ENCODE assay signal across 24 cellular contexts in genomic region chr9:108691614-108692013, GRCh38.
DNase-seq lines count a peak whose midpoint lies in the region; ATAC-seq and TF ChIP-seq lines count a peak whose summit lies in the region.
"Had no signal": no experiment of that assay in that cellular context is flagged by ENCODE, and none has a peak within 500 bp of the region (broad histone marks: within the 10 kb centered on the region; RNA-seq: fewer than 3 reads in every experiment).

No MANE protein-coding gene starts in this region.

- peak overlapping the region; percentile 19 for H2AFZ ChIP-seq in HCT116 (ENCODE audit: low read depth, low read length, poor library complexity, severe bottlenecking)
- H2AFZ ChIP-seq: GM23338, parathyroid adenoma had no signal

- no peaks in the 10 kb centered on the region for H3K9me2 ChIP-seq in HCT116 (ENCODE audit: insufficient read depth)

- H3K27me3 ChIP-seq in HCT116 (ENCODE audit: insufficient read depth, low read length) (no peaks in the 10 kb centered on the region), Peyer's patch (no peaks in the 10 kb centered on the region), left lung (no peaks in the 10 kb centered on the region)

- TF ChIP-seq CTCF in HCT116 (IDR thresholded peaks at IDR 0.05 in 2 of 3, conservative IDR thresholded peaks at IDR 0.05 in 1 of 3; ENCODE audit: borderline replicate concordance in 1 of 3, insufficient read depth in 1 of 3, low read depth in 2 of 3, low read length in 2 of 3) (no peak), Peyer's patch (IDR thresholded peaks at IDR 0.05) (no peak), osteocyte (IDR thresholded peaks at IDR 0.05) (no peak), left lung (IDR thresholded peaks at IDR 0.05) (no peak)

- DNase-seq in HCT116 (ENCODE audit: low read depth, low spot score) (peak; percentile 84), Peyer's patch (peak in 2 of 3 donors; percentile 74 to 78), osteocyte (ENCODE audit: extremely low spot score, unreplicated experiment) (peak; percentile 32), NCI-H69 (lab: John Stamatoyannopoulos, UW) (no peak), left lung (no peak)
- DNase-seq in effector CD8-positive, alpha-beta T cell (lab: John Stamatoyannopoulos, UW): no peak
- DNase-seq: activated CD4-positive, alpha-beta T cell treated with anti-CD3 and anti-CD28 coated beads for 4 hours; activated CD8-positive, alpha-beta memory T cell treated with anti-CD3 and anti-CD28 coated beads, Interleukin-2, amount 10 ng/mL, durations not matched to agents 7 days and 5 days; kidney glomerular epithelial cell; NCI-H1092 treated with DMSO at 0.1 percent for 48 hours; NCI-H2107; NCI-H524; Right ventricle myocardium superior had no signal

- RAD21 ChIA-PET in HCT116 (lab: Charles Lee; ENCODE audit: low non-redundant PET in 1 of 2, low total read pairs in 2 of 2, uncharacterized antibody in 2 of 2, unreplicated experiment in 2 of 2): no interaction called here

- no peak overlapping the region for H3K27ac Mint-ChIP-seq in osteocyte (ENCODE audit: unreplicated experiment)
- H3K27ac Mint-ChIP-seq: activated CD8-positive, alpha-beta memory T cell treated with anti-CD3 and anti-CD28 coated beads, Interleukin-2, amount 10 ng/mL, durations not matched to agents 7 days and 5 days; activated naive CD8-positive, alpha-beta T cell; activated T-helper 1 cell treated with anti-CD3 and anti-CD28 coated beads, Interleukin-12 subunit alpha, Interleukin-12 subunit beta, Interleukin-2, Interleukin-4 antibody, amounts not matched to agents 30 ng/mL and 10 ng/mL and 1 ng/mL, durations not matched to agents 14 hours and 24 hours and 36 hours; GM23338; natural killer cell treated with Interleukin-12 subunit alpha and Interleukin-12 subunit beta and Interleukin-15 and Interleukin-18, amount 100 ng/mL, for 72 hours; stimulated activated memory B cell treated with anti-CD40 and anti-IgM and Interleukin-4, amounts not matched to agents 10 μg/mL and 1 μg/mL and 100 μg/mL, for 72 hours had no signal

- H3K9me3 Mint-ChIP-seq in osteocyte (ENCODE audit: unreplicated experiment): peaks cover 18% of the 10 kb centered on the region

- H3K4me1 Mint-ChIP-seq in osteocyte (ENCODE audit: unreplicated experiment): no peaks in the 10 kb centered on the region
- H3K4me1 Mint-ChIP-seq: activated CD8-positive, alpha-beta memory T cell treated with anti-CD3 and anti-CD28 coated beads, Interleukin-2, amount 10 ng/mL, durations not matched to agents 7 days and 5 days; GM23338; stimulated activated memory B cell treated with anti-CD40 and anti-IgM and Interleukin-4, amounts not matched to agents 10 μg/mL and 1 μg/mL and 100 μg/mL, for 72 hours had no signal

- CTCF ChIA-PET in HCT116 (lab: Charles Lee): no interaction called here

- no peak overlapping the region for H3K4me3 Mint-ChIP-seq in osteocyte (ENCODE audit: unreplicated experiment)
- H3K4me3 Mint-ChIP-seq: activated CD8-positive, alpha-beta memory T cell treated with anti-CD3 and anti-CD28 coated beads, Interleukin-2, amount 10 ng/mL, durations not matched to agents 7 days and 5 days; activated naive CD8-positive, alpha-beta T cell; activated T-helper 1 cell treated with anti-CD3 and anti-CD28 coated beads, Interleukin-12 subunit alpha, Interleukin-12 subunit beta, Interleukin-2, Interleukin-4 antibody, amounts not matched to agents 30 ng/mL and 10 ng/mL and 1 ng/mL, durations not matched to agents 14 hours and 24 hours and 36 hours; GM23338; natural killer cell treated with Interleukin-12 subunit alpha and Interleukin-12 subunit beta and Interleukin-15 and Interleukin-18, amount 100 ng/mL, for 72 hours; stimulated activated memory B cell treated with anti-CD40 and anti-IgM and Interleukin-4, amounts not matched to agents 10 μg/mL and 1 μg/mL and 100 μg/mL, for 72 hours had no signal

- no peak overlapping the region for H3K9ac ChIP-seq in HCT116 (ENCODE audit: low read length)
- H3K9ac ChIP-seq: parathyroid adenoma had no signal

- H3K27me3 Mint-ChIP-seq in osteocyte (ENCODE audit: unreplicated experiment): peaks cover 26% of the 10 kb centered on the region
- H3K27me3 Mint-ChIP-seq: activated CD8-positive, alpha-beta memory T cell treated with anti-CD3 and anti-CD28 coated beads, Interleukin-2, amount 10 ng/mL, durations not matched to agents 7 days and 5 days; natural killer cell treated with Interleukin-12 subunit alpha and Interleukin-12 subunit beta and Interleukin-15 and Interleukin-18, amount 100 ng/mL, for 72 hours; stimulated activated memory B cell treated with anti-CD40 and anti-IgM and Interleukin-4, amounts not matched to agents 10 μg/mL and 1 μg/mL and 100 μg/mL, for 72 hours had no signal

- BruUV-seq in HCT116 (replicated peaks; lab: Mats Ljungman, UMichigan): no TSS peak

- H3K36me3 ChIP-seq in HCT116 (ENCODE audit: control insufficient read depth in 1 of 2, insufficient read depth in 2 of 2, low read length in 2 of 2) (no peaks in the 10 kb centered on the region), Peyer's patch (no peaks in the 10 kb centered on the region), left lung (no peaks in the 10 kb centered on the region)
- H3K36me3 ChIP-seq: thoracic aorta had no signal

- H3K9me3 ChIP-seq in HCT116 (ENCODE audit: control insufficient read depth in 1 of 2, insufficient read depth in 1 of 2, low read depth in 1 of 2, low read length in 2 of 2): no peaks in the 10 kb centered on the region; a peak in 1 of 4 replicates
- peaks cover 0 to 3% (median 0%) of the 10 kb centered on the region in 4 donors for H3K9me3 ChIP-seq in Peyer's patch
- H3K9me3 ChIP-seq in left lung: peaks cover 0 to 32% of the 10 kb centered on the region in 2 donors

- peak overlapping the region; percentile 57 for H3K4me2 ChIP-seq in HCT116 (ENCODE audit: low read length)
- H3K4me2 ChIP-seq: GM23338 had no signal

- intact Hi-C loops in HCT116 (cut with micrococcal nuclease) (no loop called here), left lung (cut with DNase I) (no loop called here)

- TF ChIP-seq POLR2A in HCT116 (IDR thresholded peaks at IDR 0.05; ENCODE audit: borderline replicate concordance, extremely low read depth, insufficient read depth, insufficient read length) (no peak), Peyer's patch (IDR thresholded peaks at IDR 0.05) (no peak)

- H3K27ac ChIP-seq in HCT116 (ENCODE audit: low read depth, low read length): no peak overlapping the region
- H3K27ac ChIP-seq in Peyer's patch: no peak overlapping the region
- H3K27ac ChIP-seq in left lung: no peak overlapping the region
- H3K27ac ChIP-seq: C4-2B, parathyroid adenoma, thoracic aorta had no signal

- no peaks in the 10 kb centered on the region for H3K79me2 ChIP-seq in HCT116 (ENCODE audit: insufficient read depth, low read length)
- H3K79me2 ChIP-seq: parathyroid adenoma had no signal

- no peak for TF ChIP-seq RAD21 in HCT116 (IDR thresholded peaks at IDR 0.05; ENCODE audit: low read depth)

- peaks cover 3 to 16% of the 10 kb centered on the region in 2 experiments; a peak in 3 of 4 replicates for H3K4me1 ChIP-seq in HCT116 (ENCODE audit: control insufficient read depth in 1 of 2, insufficient read depth in 2 of 2, low read length in 2 of 2)
- H3K4me1 ChIP-seq in Peyer's patch: no peaks in the 10 kb centered on the region
- H3K4me1 ChIP-seq in left lung: no peaks in the 10 kb centered on the region
- H3K4me1 ChIP-seq: parathyroid adenoma had no signal

- ATAC-seq in HCT116 (peak; percentile 97), esophagus mucosa (peak; percentile 88), left lung (no peak), GM21390 (IDR thresholded peaks at IDR 0.05; ENCODE audit: unreplicated experiment) (no peak)
- ATAC-seq: activated CD8-positive, alpha-beta memory T cell treated with anti-CD3 and anti-CD28 coated beads, Interleukin-2, amount 10 ng/mL, durations not matched to agents 7 days and 5 days; GM12878; GM23338; natural killer cell treated with Interleukin-12 subunit alpha and Interleukin-12 subunit beta and Interleukin-15 and Interleukin-18, amount 100 ng/mL, for 72 hours; stimulated activated memory B cell treated with anti-CD40 and anti-IgM and Interleukin-4, amounts not matched to agents 10 μg/mL and 1 μg/mL and 100 μg/mL, for 72 hours had no signal

- H3K36me3 Mint-ChIP-seq in osteocyte (ENCODE audit: unreplicated experiment): no peaks in the 10 kb centered on the region
- H3K36me3 Mint-ChIP-seq: activated CD8-positive, alpha-beta memory T cell treated with anti-CD3 and anti-CD28 coated beads, Interleukin-2, amount 10 ng/mL, durations not matched to agents 7 days and 5 days; natural killer cell treated with Interleukin-12 subunit alpha and Interleukin-12 subunit beta and Interleukin-15 and Interleukin-18, amount 100 ng/mL, for 72 hours; stimulated activated memory B cell treated with anti-CD40 and anti-IgM and Interleukin-4, amounts not matched to agents 10 μg/mL and 1 μg/mL and 100 μg/mL, for 72 hours had no signal

- POLR2A ChIA-PET in HCT116 (lab: Charles Lee): no interaction called here

- H4K20me1 ChIP-seq in HCT116 (ENCODE audit: insufficient read depth): no peaks in the 10 kb centered on the region

- H3K4me3 ChIP-seq in HCT116 (replicated peaks in 1 of 2; ENCODE audit: low read depth in 1 of 2, low read length in 2 of 2) (peak overlapping the region in 1 of 2 experiments; percentile 22; a peak in 1 of 4 replicates), Peyer's patch (no peak overlapping the region), left lung (no peak overlapping the region)
- H3K4me3 ChIP-seq: GM12878, GM23338, thoracic aorta had no signal

TF ChIP-seq in HCT116, 20 proteins besides CTCF, POLR2A, EP300 and RAD21 (continues in another document):
- TF ChIP-seq ATF3 (IDR thresholded peaks at IDR 0.05) (peak; percentile 15; the same call in 1 of the 2 replicates), TCF7L2 (IDR thresholded peaks at IDR 0.05; ENCODE audit: borderline replicate concordance, extremely low read depth, insufficient read depth, insufficient read length) (peak; percentile 15), YY1 (IDR thresholded peaks at IDR 0.05; ENCODE audit: extremely low read depth, insufficient replicate concordance, low read depth, low read length) (no peak), MAX (IDR thresholded peaks at IDR 0.05) (peak; percentile 82), JUND (IDR thresholded peaks at IDR 0.05) (peak; percentile 88), FOSL1 (IDR thresholded peaks at IDR 0.05; ENCODE audit: low read depth) (peak; percentile 84), SIN3A (IDR thresholded peaks at IDR 0.05; ENCODE audit: low read depth) (0 out of 2 replicates have a peak, but pooled peaks have one; percentile 44), POLR2AphosphoS5 (IDR thresholded peaks at IDR 0.05; ENCODE audit: low read depth, low read length) (peak; percentile 57), SP1 (IDR thresholded peaks at IDR 0.05; ENCODE audit: low read depth) (peak; percentile 91)

Comparison
In these comparisons a context has a peak if more than half of its experiments do, and no peak if none do; other contexts are left out.
1. ATAC-seq: peak in HCT116 (single experiment) and esophagus mucosa (single experiment); none in left lung (single experiment) and GM21390 (single experiment).
2. DNase-seq: peak in HCT116 (single experiment), Peyer's patch (2 of 3) and osteocyte (single experiment); none in NCI-H69 (single experiment), effector CD8-positive, alpha-beta T cell (single experiment) and left lung (0 of 2).